Comparison of ENCODE assay signal across 31 cellular contexts in genomic region chr6:87364602-87365252, GRCh38. TPM values are rescaled to one million over a fixed set of nuclear protein-coding genes. Genes with fewer than 3 reads are reported as not detected.
"Had no signal": no experiment of that assay in that cellular context is flagged by ENCODE, and none has a peak within 500 bp of the region (broad histone marks: within the 10 kb centered on the region; RNA-seq: fewer than 3 reads in every experiment).

No MANE protein-coding gene starts in this region.

- DNase-seq: activated CD4-positive, alpha-beta T cell treated with anti-CD3 and anti-CD28 coated beads for 4 hours; activated CD4-positive, alpha-beta T cell treated with anti-CD3 and anti-CD28 coated beads, Interleukin-2, amount 50 U/mL, for 4 hours; activated effector memory CD4-positive, alpha-beta T cell treated with Interleukin-2 at 50 U/mL for 16 hours; activated naive CD4-positive, alpha-beta T cell treated with anti-CD3 and anti-CD28 coated beads for 36 hours; activated naive CD8-positive, alpha-beta T cell treated with anti-CD3 and anti-CD28 coated beads for 36 hours; activated T-cell treated with anti-CD3 and anti-CD28 coated beads for 4 hours; adrenal gland; effector memory CD8-positive, alpha-beta T cell; heart left ventricle; kidney glomerular epithelial cell; left lung; mucosa of descending colon; sigmoid colon; small intestine; stimulated activated CD4-positive, alpha-beta T cell treated with anti-CD3 and anti-CD28 coated beads, Interleukin-4, amount 100 ng/mL, for 24 hours; T-helper 2 cell; upper lobe of right lung had no signal

- H3K4me3 Mint-ChIP-seq: activated naive CD4-positive, alpha-beta T cell treated with anti-CD3 and anti-CD28 coated beads for 36 hours; activated naive CD8-positive, alpha-beta T cell treated with anti-CD3 and anti-CD28 coated beads for 36 hours; brain; effector memory CD8-positive, alpha-beta T cell; natural killer cell treated with Interleukin-12 subunit alpha and Interleukin-12 subunit beta and Interleukin-15 and Interleukin-18, amount 100 ng/mL, for 72 hours; stimulated activated effector memory CD8-positive, alpha-beta T cell treated with anti-CD3 and anti-CD28 coated beads, Interleukin-12 subunit alpha, Interleukin-12 subunit beta, amount 100 ng/mL, for 72 hours; stimulated activated naive CD8-positive, alpha-beta T cell treated with anti-CD3 and anti-CD28 coated beads, Interleukin-15, Interleukin-2, amounts not matched to agents 100 ng/mL and 50 ng/mL, for 24 hours had no signal

- H3K27me3 Mint-ChIP-seq: activated naive CD8-positive, alpha-beta T cell treated with anti-CD3 and anti-CD28 coated beads for 36 hours; brain; effector memory CD8-positive, alpha-beta T cell; natural killer cell treated with Interleukin-12 subunit alpha and Interleukin-12 subunit beta and Interleukin-15 and Interleukin-18, amount 100 ng/mL, for 72 hours; stimulated activated naive CD8-positive, alpha-beta T cell treated with anti-CD3 and anti-CD28 coated beads, Interleukin-15, Interleukin-2, amounts not matched to agents 100 ng/mL and 50 ng/mL, for 24 hours had no signal

- H3K27ac Mint-ChIP-seq: activated naive CD4-positive, alpha-beta T cell treated with anti-CD3 and anti-CD28 coated beads for 36 hours; activated naive CD8-positive, alpha-beta T cell treated with anti-CD3 and anti-CD28 coated beads for 36 hours; effector memory CD8-positive, alpha-beta T cell; natural killer cell treated with Interleukin-12 subunit alpha and Interleukin-12 subunit beta and Interleukin-15 and Interleukin-18, amount 100 ng/mL, for 72 hours; stimulated activated naive CD8-positive, alpha-beta T cell treated with anti-CD3 and anti-CD28 coated beads, Interleukin-15, Interleukin-2, amounts not matched to agents 100 ng/mL and 50 ng/mL, for 24 hours had no signal

- H3K4me1 Mint-ChIP-seq: brain; stimulated activated effector memory CD8-positive, alpha-beta T cell treated with anti-CD3 and anti-CD28 coated beads, Interleukin-12 subunit alpha, Interleukin-12 subunit beta, amount 100 ng/mL, for 72 hours had no signal

- H3K9me3 Mint-ChIP-seq: effector memory CD8-positive, alpha-beta T cell; natural killer cell treated with Interleukin-12 subunit alpha and Interleukin-12 subunit beta and Interleukin-15 and Interleukin-18, amount 100 ng/mL, for 72 hours had no signal

- H3K36me3 Mint-ChIP-seq: natural killer cell treated with Interleukin-12 subunit alpha and Interleukin-12 subunit beta and Interleukin-15 and Interleukin-18, amount 100 ng/mL, for 72 hours; stimulated activated effector memory CD8-positive, alpha-beta T cell treated with anti-CD3 and anti-CD28 coated beads, Interleukin-12 subunit alpha, Interleukin-12 subunit beta, amount 100 ng/mL, for 72 hours had no signal

RNA-seq across cellular contexts. Expression of gene C6orf163, which starts 20.1 kb away (rescaled TPM):
- total RNA-seq: ascending aorta had no signal

RNA-seq across cellular contexts. Expression of gene GJB7, which starts 35.6 kb away (rescaled TPM):
- total RNA-seq: activated naive CD4-positive, alpha-beta T cell treated with anti-CD3 and anti-CD28 coated beads for 36 hours; activated naive CD8-positive, alpha-beta T cell treated with anti-CD3 and anti-CD28 coated beads for 36 hours; adrenal gland; ascending aorta; cardiac muscle cell; cerebellum; fibroblast of lung; gastroesophageal sphincter; heart left ventricle; mesenteric fat pad; mucosa of descending colon; myocyte; natural killer cell treated with Interleukin-12 subunit alpha and Interleukin-12 subunit beta and Interleukin-15 and Interleukin-18, amount 100 ng/mL, for 72 hours; osteoblast; prostate gland; sigmoid colon; subcutaneous adipose tissue; upper lobe of right lung had no signal

RNA-seq across cellular contexts. Expression of gene CFAP206, which starts 43.0 kb away (rescaled TPM):
- total RNA-seq: activated naive CD4-positive, alpha-beta T cell treated with anti-CD3 and anti-CD28 coated beads for 36 hours; activated naive CD8-positive, alpha-beta T cell treated with anti-CD3 and anti-CD28 coated beads for 36 hours; cardiac muscle cell; myocyte had no signal
